Comparison of ENCODE assay signal across 22 cellular contexts in genomic region chr3:142602630-142603339, GRCh38.
"Had no signal": no experiment of that assay in that cellular context is flagged by ENCODE, and none has a peak within 500 bp of the region (broad histone marks: within the 10 kb centered on the region; RNA-seq: fewer than 3 reads in every experiment).

No MANE protein-coding gene starts in this region.

- DNase-seq: activated CD4-positive, alpha-beta T cell treated with anti-CD3 and anti-CD28 coated beads for 1 hour; activated CD4-positive, alpha-beta T cell treated with anti-CD3 and anti-CD28 coated beads, Interleukin-2, amount 10 ng/mL, durations not matched to agents 7 days and 5 days; activated CD8-positive, alpha-beta T cell treated with anti-CD3 and anti-CD28 coated beads for 36 hours; activated naive CD8-positive, alpha-beta T cell treated with anti-CD3 and anti-CD28 coated beads, Interleukin-2, amount 50 U/mL, for 24 hours; activated T-cell treated with anti-CD3 and anti-CD28 coated beads, Interleukin-2, amount 50 U/mL, for 48 hours; amygdala; dermis blood vessel endothelial cell; effector CD8-positive, alpha-beta T cell; heart left ventricle; kidney glomerular epithelial cell; left ventricle myocardium superior; mammary epithelial cell; naive thymus-derived CD8-positive, alpha-beta T cell; occipital lobe; right cardiac atrium; spleen; stimulated activated naive CD4-positive, alpha-beta T cell; T-helper 2 cell had no signal

- H3K9me3 ChIP-seq: gastroesophageal sphincter, heart left ventricle, spleen, tibial nerve had no signal

- H3K4me2 ChIP-seq: neural progenitor cell had no signal

- H2AFZ ChIP-seq: neural progenitor cell had no signal

- H3K4me3 ChIP-seq: gastroesophageal sphincter, heart left ventricle, neural progenitor cell, spleen, tibial nerve had no signal

- H3K4me1 ChIP-seq: gastroesophageal sphincter, heart left ventricle, neural progenitor cell, spleen, tibial nerve had no signal

- ATAC-seq: activated CD8-positive, alpha-beta T cell treated with anti-CD3 and anti-CD28 coated beads for 36 hours; activated naive CD8-positive, alpha-beta T cell treated with anti-CD3 and anti-CD28 coated beads, Interleukin-2, amount 50 U/mL, for 24 hours; gastroesophageal sphincter; heart left ventricle; left ventricle myocardium superior; naive thymus-derived CD8-positive, alpha-beta T cell; right cardiac atrium had no signal

- H3K36me3 ChIP-seq: gastroesophageal sphincter, heart left ventricle, neural progenitor cell, spleen, tibial nerve had no signal

- H3K27ac ChIP-seq: epithelial cell of prostate, gastroesophageal sphincter, heart left ventricle, neural progenitor cell, spleen had no signal

- H3K27me3 ChIP-seq: gastroesophageal sphincter, heart left ventricle, neural progenitor cell, spleen, tibial nerve had no signal
